In genomic region chr5:103037673-103038455, GRCh38 we compare ENCODE assay signal across 3 cellular contexts.
TF ChIP-seq lines count a peak whose summit lies in the region.

No MANE protein-coding gene starts in this region.

TF ChIP-seq in SK-N-SH treated with all-trans-retinoic acid at 6 μM for 48 hours, 23 proteins besides CTCF, POLR2A, EP300 and RAD21 (continued from another document):
- TF ChIP-seq ZFP30 (CRISPR knock-in tag; IDR thresholded peaks at IDR 0.05): no peak
- TF ChIP-seq TCF4 (CRISPR knock-in tag; IDR thresholded peaks at IDR 0.05; ENCODE audit: borderline replicate concordance): no peak
- TF ChIP-seq PATZ1 (CRISPR knock-in tag; IDR thresholded peaks at IDR 0.05; ENCODE audit: borderline replicate concordance): no peak
- TF ChIP-seq TOX (CRISPR knock-in tag; IDR thresholded peaks at IDR 0.05; ENCODE audit: borderline replicate concordance): no peak
- no peak for TF ChIP-seq TSHZ2 (CRISPR knock-in tag; IDR thresholded peaks at IDR 0.05)
- no peak for TF ChIP-seq ISL1 (CRISPR knock-in tag; IDR thresholded peaks at IDR 0.05)
- TF ChIP-seq GLIS3 (CRISPR knock-in tag; IDR thresholded peaks at IDR 0.05): no peak
- TF ChIP-seq RARB (CRISPR knock-in tag; IDR thresholded peaks at IDR 0.05): no peak

TF ChIP-seq in SK-N-SH, 30 proteins besides CTCF, POLR2A, EP300 and RAD21 (continued from another document):
- TF ChIP-seq IRF3 (IDR thresholded peaks at IDR 0.05; ENCODE audit: low read depth, low read length) (no peak), MEF2A (IDR thresholded peaks at IDR 0.05; ENCODE audit: borderline replicate concordance, low read depth) (no peak), FOXM1 (IDR thresholded peaks at IDR 0.05; ENCODE audit: low read depth) (no peak), TAF1 (IDR thresholded peaks at IDR 0.05; ENCODE audit: borderline replicate concordance, low read depth, low read length) (no peak), SMC3 (IDR thresholded peaks at IDR 0.05; ENCODE audit: low read depth, low read length) (no peak), RFX5 (IDR thresholded peaks at IDR 0.05; ENCODE audit: low read length) (no peak), NFIC (IDR thresholded peaks at IDR 0.05; ENCODE audit: borderline replicate concordance) (no peak), PBX3 (IDR thresholded peaks at IDR 0.05) (no peak), MAX (IDR thresholded peaks at IDR 0.05; ENCODE audit: low read depth) (no peak), POLR2AphosphoS5 (IDR thresholded peaks at IDR 0.05; ENCODE audit: low read depth, low read length) (no peak), RXRA (IDR thresholded peaks at IDR 0.05; ENCODE audit: borderline replicate concordance, low read depth) (no peak), GABPA (IDR thresholded peaks at IDR 0.05; ENCODE audit: low read depth) (no peak)

TF ChIP-seq in H1, 55 proteins besides CTCF, POLR2A, EP300 and RAD21 (continued from another document):
- TF ChIP-seq SRF (IDR thresholded peaks at IDR 0.05; ENCODE audit: low read depth, low read length) (no peak), SP4 (IDR thresholded peaks at IDR 0.05; ENCODE audit: low read length) (no peak), SIN3A (conservative IDR thresholded peaks at IDR 0.05 in 1 of 2, IDR thresholded peaks at IDR 0.05 in 1 of 2; ENCODE audit: low read depth in 1 of 2, low read length in 2 of 2) (no peak), KDM4A (IDR thresholded peaks at IDR 0.05; ENCODE audit: low read depth, low read length, severe bottlenecking) (no peak), SP1 (IDR thresholded peaks at IDR 0.05; ENCODE audit: low read depth, low read length) (no peak), SAP30 (IDR thresholded peaks at IDR 0.05; ENCODE audit: insufficient read depth, insufficient replicate concordance, low read length) (no peak)
TF ChIP-seq in H1: peak in this region for 0.
